ENCODE assay signal across 3 cellular contexts in the genomic region with DNA sequence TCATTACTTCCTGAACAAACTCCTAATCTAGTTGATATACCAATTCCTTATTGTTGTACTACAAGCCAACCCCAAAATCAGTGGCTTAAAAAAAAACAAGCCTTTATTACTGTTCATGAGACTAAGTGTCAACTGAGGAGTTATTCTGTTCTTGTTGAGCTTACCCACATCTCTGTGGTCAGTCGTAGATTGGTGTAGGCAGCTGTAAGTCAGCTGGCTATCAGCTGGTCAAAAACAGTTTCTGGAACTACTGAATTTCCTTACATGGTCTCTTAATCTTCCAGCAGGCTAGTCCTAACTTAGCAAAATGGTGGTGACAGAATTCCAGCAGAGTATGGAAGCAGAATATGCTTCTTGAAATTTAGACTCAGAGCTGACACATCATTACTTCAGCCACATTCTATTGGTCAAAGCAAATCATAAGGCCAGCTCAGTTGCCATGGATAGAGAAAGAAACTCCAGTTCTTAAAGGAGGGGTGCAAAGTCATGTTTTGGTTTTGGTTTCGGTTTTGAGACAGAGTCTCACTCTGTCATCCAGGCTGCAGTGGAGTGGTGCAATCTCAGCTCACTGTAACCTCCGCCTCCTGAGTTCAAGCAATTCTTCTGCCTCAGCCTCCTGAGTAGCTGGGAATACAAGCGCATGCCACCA.
TF ChIP-seq lines count a peak whose summit lies in the region.

No MANE protein-coding gene starts in this region.

TF ChIP-seq in IMR-90, 13 proteins besides CTCF, POLR2A, EP300 and RAD21 (continued from another document):
- TF ChIP-seq MXI1 (IDR thresholded peaks at IDR 0.05; ENCODE audit: borderline replicate concordance, low read depth, low read length) (no peak), SMC3 (IDR thresholded peaks at IDR 0.05; ENCODE audit: low read depth, low read length) (no peak), NFE2L2 (IDR thresholded peaks at IDR 0.05; ENCODE audit: low read depth, low read length) (no peak), CHD1 (IDR thresholded peaks at IDR 0.05; ENCODE audit: low read depth, low read length) (no peak), MAZ (IDR thresholded peaks at IDR 0.05; ENCODE audit: borderline replicate concordance, low read depth, low read length) (no peak), FOS (IDR thresholded peaks at IDR 0.05; ENCODE audit: low read depth, low read length) (no peak), RFX5 (IDR thresholded peaks at IDR 0.05; ENCODE audit: low read depth, low read length) (no peak), BHLHE40 (IDR thresholded peaks at IDR 0.05; ENCODE audit: low read depth, low read length) (no peak), CEBPB (IDR thresholded peaks at IDR 0.05; ENCODE audit: low read depth, low read length) (no peak), RCOR1 (IDR thresholded peaks at IDR 0.05; ENCODE audit: insufficient replicate concordance, low read length) (no peak)
- TF ChIP-seq, protein P1, sequence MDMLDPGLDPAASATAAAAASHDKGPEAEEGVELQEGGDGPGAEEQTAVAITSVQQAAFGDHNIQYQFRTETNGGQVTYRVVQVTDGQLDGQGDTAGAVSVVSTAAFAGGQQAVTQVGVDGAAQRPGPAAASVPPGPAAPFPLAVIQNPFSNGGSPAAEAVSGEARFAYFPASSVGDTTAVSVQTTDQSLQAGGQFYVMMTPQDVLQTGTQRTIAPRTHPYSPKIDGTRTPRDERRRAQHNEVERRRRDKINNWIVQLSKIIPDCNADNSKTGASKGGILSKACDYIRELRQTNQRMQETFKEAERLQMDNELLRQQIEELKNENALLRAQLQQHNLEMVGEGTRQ (IDR thresholded peaks at IDR 0.05; ENCODE audit: low read depth, low read length) = no peak
- TF ChIP-seq, protein P2, sequence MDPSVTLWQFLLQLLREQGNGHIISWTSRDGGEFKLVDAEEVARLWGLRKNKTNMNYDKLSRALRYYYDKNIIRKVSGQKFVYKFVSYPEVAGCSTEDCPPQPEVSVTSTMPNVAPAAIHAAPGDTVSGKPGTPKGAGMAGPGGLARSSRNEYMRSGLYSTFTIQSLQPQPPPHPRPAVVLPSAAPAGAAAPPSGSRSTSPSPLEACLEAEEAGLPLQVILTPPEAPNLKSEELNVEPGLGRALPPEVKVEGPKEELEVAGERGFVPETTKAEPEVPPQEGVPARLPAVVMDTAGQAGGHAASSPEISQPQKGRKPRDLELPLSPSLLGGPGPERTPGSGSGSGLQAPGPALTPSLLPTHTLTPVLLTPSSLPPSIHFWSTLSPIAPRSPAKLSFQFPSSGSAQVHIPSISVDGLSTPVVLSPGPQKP (IDR thresholded peaks at IDR 0.05; ENCODE audit: borderline replicate concordance, low read depth, low read length) = no peak
TF ChIP-seq in IMR-90: peak in this region for 0.

TF ChIP-seq in HepG2, 621 proteins besides CTCF, POLR2A, EP300 and RAD21 (continued from another document):
- TF ChIP-seq ZNF720 (CRISPR knock-in tag; IDR thresholded peaks at IDR 0.05) = no peak
- no peak for TF ChIP-seq ASH2L (IDR thresholded peaks at IDR 0.05; ENCODE audit: insufficient read length, low read depth, low read length)
- no peak for TF ChIP-seq NKX3-1 (CRISPR knock-in tag; IDR thresholded peaks at IDR 0.05)
- TF ChIP-seq, protein P3, sequence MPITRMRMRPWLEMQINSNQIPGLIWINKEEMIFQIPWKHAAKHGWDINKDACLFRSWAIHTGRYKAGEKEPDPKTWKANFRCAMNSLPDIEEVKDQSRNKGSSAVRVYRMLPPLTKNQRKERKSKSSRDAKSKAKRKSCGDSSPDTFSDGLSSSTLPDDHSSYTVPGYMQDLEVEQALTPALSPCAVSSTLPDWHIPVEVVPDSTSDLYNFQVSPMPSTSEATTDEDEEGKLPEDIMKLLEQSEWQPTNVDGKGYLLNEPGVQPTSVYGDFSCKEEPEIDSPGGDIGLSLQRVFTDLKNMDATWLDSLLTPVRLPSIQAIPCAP (CRISPR knock-in tag; IDR thresholded peaks at IDR 0.05; ENCODE audit: low read depth) = peak; percentile 44; the same call in 1 of the 2 replicates
- TF ChIP-seq, protein P4, sequence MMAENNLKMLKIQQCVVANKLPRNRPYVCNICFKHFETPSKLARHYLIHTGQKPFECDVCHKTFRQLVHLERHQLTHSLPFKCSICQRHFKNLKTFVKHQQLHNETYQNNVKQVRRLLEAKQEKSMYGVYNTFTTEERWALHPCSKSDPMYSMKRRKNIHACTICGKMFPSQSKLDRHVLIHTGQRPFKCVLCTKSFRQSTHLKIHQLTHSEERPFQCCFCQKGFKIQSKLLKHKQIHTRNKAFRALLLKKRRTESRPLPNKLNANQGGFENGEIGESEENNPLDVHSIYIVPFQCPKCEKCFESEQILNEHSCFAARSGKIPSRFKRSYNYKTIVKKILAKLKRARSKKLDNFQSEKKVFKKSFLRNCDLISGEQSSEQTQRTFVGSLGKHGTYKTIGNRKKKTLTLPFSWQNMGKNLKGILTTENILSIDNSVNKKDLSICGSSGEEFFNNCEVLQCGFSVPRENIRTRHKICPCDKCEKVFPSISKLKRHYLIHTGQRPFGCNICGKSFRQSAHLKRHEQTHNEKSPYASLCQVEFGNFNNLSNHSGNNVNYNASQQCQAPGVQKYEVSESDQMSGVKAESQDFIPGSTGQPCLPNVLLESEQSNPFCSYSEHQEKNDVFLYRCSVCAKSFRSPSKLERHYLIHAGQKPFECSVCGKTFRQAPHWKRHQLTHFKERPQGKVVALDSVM (CRISPR knock-in tag; IDR thresholded peaks at IDR 0.05) = peak; percentile 13; the same call in 1 of the 2 replicates
- TF ChIP-seq CEBPG (CRISPR knock-in tag; IDR thresholded peaks at IDR 0.05) = 0 out of 2 replicates have a peak, but pooled peaks have one; percentile 5
- TF ChIP-seq IRF2 (CRISPR knock-in tag; IDR thresholded peaks at IDR 0.05) = peak; percentile 89; the same call in 1 of the 2 replicates
- TF ChIP-seq ZNF24 (IDR thresholded peaks at IDR 0.05) = 0 out of 2 replicates have a peak, but pooled peaks have one; percentile 12
TF ChIP-seq in HepG2: peak in this region for 6.

TF ChIP-seq in GM23338, 12 proteins besides CTCF, POLR2A, EP300 and RAD21 (continued from another document):
- TF ChIP-seq, protein P5, sequence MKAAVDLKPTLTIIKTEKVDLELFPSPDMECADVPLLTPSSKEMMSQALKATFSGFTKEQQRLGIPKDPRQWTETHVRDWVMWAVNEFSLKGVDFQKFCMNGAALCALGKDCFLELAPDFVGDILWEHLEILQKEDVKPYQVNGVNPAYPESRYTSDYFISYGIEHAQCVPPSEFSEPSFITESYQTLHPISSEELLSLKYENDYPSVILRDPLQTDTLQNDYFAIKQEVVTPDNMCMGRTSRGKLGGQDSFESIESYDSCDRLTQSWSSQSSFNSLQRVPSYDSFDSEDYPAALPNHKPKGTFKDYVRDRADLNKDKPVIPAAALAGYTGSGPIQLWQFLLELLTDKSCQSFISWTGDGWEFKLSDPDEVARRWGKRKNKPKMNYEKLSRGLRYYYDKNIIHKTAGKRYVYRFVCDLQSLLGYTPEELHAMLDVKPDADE (IDR thresholded peaks at IDR 0.05) = no peak
- TF ChIP-seq, protein P6, sequence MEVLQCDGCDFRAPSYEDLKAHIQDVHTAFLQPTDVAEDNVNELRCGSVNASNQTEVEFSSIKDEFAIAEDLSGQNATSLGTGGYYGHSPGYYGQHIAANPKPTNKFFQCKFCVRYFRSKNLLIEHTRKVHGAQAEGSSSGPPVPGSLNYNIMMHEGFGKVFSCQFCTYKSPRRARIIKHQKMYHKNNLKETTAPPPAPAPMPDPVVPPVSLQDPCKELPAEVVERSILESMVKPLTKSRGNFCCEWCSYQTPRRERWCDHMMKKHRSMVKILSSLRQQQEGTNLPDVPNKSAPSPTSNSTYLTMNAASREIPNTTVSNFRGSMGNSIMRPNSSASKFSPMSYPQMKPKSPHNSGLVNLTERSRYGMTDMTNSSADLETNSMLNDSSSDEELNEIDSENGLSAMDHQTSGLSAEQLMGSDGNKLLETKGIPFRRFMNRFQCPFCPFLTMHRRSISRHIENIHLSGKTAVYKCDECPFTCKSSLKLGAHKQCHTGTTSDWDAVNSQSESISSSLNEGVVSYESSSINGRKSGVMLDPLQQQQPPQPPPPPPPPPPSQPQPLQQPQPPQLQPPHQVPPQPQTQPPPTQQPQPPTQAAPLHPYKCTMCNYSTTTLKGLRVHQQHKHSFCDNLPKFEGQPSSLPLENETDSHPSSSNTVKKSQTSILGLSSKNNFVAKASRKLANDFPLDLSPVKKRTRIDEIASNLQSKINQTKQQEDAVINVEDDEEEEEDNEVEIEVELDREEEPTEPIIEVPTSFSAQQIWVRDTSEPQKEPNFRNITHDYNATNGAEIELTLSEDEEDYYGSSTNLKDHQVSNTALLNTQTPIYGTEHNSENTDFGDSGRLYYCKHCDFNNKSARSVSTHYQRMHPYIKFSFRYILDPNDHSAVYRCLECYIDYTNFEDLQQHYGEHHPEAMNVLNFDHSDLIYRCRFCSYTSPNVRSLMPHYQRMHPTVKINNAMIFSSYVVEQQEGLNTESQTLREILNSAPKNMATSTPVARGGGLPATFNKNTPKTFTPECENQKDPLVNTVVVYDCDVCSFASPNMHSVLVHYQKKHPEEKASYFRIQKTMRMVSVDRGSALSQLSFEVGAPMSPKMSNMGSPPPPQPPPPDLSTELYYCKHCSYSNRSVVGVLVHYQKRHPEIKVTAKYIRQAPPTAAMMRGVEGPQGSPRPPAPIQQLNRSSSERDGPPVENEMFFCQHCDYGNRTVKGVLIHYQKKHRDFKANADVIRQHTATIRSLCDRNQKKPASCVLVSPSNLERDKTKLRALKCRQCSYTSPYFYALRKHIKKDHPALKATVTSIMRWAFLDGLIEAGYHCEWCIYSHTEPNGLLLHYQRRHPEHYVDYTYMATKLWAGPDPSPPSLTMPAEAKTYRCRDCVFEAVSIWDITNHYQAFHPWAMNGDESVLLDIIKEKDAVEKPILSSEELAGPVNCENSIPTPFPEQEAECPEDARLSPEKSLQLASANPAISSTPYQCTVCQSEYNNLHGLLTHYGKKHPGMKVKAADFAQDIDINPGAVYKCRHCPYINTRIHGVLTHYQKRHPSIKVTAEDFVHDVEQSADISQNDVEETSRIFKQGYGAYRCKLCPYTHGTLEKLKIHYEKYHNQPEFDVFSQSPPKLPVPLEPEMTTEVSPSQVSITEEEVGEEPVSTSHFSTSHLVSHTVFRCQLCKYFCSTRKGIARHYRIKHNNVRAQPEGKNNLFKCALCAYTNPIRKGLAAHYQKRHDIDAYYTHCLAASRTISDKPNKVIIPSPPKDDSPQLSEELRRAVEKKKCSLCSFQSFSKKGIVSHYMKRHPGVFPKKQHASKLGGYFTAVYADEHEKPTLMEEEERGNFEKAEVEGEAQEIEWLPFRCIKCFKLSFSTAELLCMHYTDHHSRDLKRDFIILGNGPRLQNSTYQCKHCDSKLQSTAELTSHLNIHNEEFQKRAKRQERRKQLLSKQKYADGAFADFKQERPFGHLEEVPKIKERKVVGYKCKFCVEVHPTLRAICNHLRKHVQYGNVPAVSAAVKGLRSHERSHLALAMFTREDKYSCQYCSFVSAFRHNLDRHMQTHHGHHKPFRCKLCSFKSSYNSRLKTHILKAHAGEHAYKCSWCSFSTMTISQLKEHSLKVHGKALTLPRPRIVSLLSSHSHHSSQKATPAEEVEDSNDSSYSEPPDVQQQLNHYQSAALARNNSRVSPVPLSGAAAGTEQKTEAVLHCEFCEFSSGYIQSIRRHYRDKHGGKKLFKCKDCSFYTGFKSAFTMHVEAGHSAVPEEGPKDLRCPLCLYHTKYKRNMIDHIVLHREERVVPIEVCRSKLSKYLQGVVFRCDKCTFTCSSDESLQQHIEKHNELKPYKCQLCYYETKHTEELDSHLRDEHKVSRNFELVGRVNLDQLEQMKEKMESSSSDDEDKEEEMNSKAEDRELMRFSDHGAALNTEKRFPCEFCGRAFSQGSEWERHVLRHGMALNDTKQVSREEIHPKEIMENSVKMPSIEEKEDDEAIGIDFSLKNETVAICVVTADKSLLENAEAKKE (CRISPR knock-in tag; IDR thresholded peaks at IDR 0.05) = no peak
- TF ChIP-seq EZH2phosphoT487 (IDR thresholded peaks at IDR 0.05; ENCODE audit: unreplicated experiment) (no peak), EZH2 (IDR thresholded peaks at IDR 0.05; ENCODE audit: low read depth, unreplicated experiment) (no peak), NANOG (IDR thresholded peaks at IDR 0.05; ENCODE audit: borderline replicate concordance) (no peak), ZNF331 (CRISPR knock-in tag; IDR thresholded peaks at IDR 0.05; ENCODE audit: low read depth) (no peak), CREB1 (CRISPR knock-in tag; IDR thresholded peaks at IDR 0.05; ENCODE audit: low read depth) (no peak), STAT1 (IDR thresholded peaks at IDR 0.05; ENCODE audit: unreplicated experiment) (no peak), POLR2AphosphoS5 (IDR thresholded peaks at IDR 0.05; ENCODE audit: low read depth) (no peak), ZNF114 (CRISPR knock-in tag; IDR thresholded peaks at IDR 0.05) (no peak)
- TF ChIP-seq, protein P7, sequence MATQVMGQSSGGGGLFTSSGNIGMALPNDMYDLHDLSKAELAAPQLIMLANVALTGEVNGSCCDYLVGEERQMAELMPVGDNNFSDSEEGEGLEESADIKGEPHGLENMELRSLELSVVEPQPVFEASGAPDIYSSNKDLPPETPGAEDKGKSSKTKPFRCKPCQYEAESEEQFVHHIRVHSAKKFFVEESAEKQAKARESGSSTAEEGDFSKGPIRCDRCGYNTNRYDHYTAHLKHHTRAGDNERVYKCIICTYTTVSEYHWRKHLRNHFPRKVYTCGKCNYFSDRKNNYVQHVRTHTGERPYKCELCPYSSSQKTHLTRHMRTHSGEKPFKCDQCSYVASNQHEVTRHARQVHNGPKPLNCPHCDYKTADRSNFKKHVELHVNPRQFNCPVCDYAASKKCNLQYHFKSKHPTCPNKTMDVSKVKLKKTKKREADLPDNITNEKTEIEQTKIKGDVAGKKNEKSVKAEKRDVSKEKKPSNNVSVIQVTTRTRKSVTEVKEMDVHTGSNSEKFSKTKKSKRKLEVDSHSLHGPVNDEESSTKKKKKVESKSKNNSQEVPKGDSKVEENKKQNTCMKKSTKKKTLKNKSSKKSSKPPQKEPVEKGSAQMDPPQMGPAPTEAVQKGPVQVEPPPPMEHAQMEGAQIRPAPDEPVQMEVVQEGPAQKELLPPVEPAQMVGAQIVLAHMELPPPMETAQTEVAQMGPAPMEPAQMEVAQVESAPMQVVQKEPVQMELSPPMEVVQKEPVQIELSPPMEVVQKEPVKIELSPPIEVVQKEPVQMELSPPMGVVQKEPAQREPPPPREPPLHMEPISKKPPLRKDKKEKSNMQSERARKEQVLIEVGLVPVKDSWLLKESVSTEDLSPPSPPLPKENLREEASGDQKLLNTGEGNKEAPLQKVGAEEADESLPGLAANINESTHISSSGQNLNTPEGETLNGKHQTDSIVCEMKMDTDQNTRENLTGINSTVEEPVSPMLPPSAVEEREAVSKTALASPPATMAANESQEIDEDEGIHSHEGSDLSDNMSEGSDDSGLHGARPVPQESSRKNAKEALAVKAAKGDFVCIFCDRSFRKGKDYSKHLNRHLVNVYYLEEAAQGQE (IDR thresholded peaks at IDR 0.05; ENCODE audit: unreplicated experiment) = no peak
